In the genomic region with DNA sequence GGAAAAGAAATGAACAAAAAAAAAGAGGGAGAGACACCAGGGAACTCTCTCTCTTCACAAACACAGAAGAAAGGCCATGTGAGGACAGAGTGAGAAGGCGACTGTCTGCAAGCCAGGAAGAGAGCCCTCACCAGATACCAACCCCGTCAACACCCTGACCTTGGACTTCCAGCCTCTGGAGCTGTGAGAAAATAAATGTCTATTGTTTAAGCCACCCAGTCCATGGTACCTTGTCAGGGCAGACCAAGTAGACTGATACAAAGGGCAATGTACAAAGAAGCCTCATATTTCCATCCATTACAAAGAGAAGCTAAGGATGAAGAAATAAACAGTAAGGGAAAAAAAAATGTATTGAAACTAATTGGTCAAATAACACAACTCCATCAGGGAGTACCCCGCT, we compare ENCODE assay signal across 9 cellular contexts.
"Had no signal": no experiment of that assay in that cellular context is flagged by ENCODE, and none has a peak within 500 bp of the region (broad histone marks: within the 10 kb centered on the region; RNA-seq: fewer than 3 reads in every experiment).

No MANE protein-coding gene starts in this region.

- H3K9me3 ChIP-seq: HAP-1 had no signal

- H3K27ac ChIP-seq: HL-60 had no signal

- H3K4me1 ChIP-seq: HAP-1 had no signal

- DNase-seq: GOT3, H7, HFFc6, IMR-90, KG1 had no signal

- H3K36me3 ChIP-seq: HAP-1 had no signal

- FAIRE-seq: K562 had no signal

- H3K4me3 Mint-ChIP-seq: HFFc6 had no signal

- H3K4me3 ChIP-seq: HAP-1, K562 had no signal

- H3K27ac Mint-ChIP-seq: HFFc6 had no signal

- ATAC-seq: HCT116 had no signal

- H3K9me3 Mint-ChIP-seq: HFFc6 had no signal
